Comparison of ENCODE assay signal across 8 cellular contexts in genomic region chr4:176321589-176321988, GRCh38. TPM values are rescaled to one million over a fixed set of nuclear protein-coding genes. Genes with fewer than 3 reads are reported as not detected.
DNase-seq lines count a peak whose midpoint lies in the region; ATAC-seq and TF ChIP-seq lines count a peak whose summit lies in the region.

No MANE protein-coding gene starts in this region.

- no peak overlapping the region for H3K23ac ChIP-seq in mesenchymal stem cell (ENCODE audit: low read length in 2 of 2)

- H2AFZ ChIP-seq in HCT116 (ENCODE audit: low read depth, low read length, poor library complexity, severe bottlenecking) = no peak overlapping the region
- H2AFZ ChIP-seq in mesenchymal stem cell (ENCODE audit: low read depth, low read length) = no peak overlapping the region

- no peaks in the 10 kb centered on the region for H3K9me2 ChIP-seq in HCT116 (ENCODE audit: insufficient read depth)

- no peak overlapping the region for H4K91ac ChIP-seq in mesenchymal stem cell (ENCODE audit: low read length)

- H3K9ac ChIP-seq in HCT116 (ENCODE audit: low read length) (peak overlapping the region; percentile 88; the same call in 1 of the 2 replicates), mesenchymal stem cell (ENCODE audit: low read length) (peak overlapping the region; percentile 99)

- H3K27ac ChIP-seq in 22Rv1 = peak overlapping the region; percentile 97
- H3K27ac ChIP-seq in HCT116 (ENCODE audit: low read depth, low read length) = no peak overlapping the region
- H3K27ac ChIP-seq in mesenchymal stem cell (ENCODE audit: low read length, poor library complexity, severe bottlenecking) = no peak overlapping the region

- H2BK15ac ChIP-seq in mesenchymal stem cell (ENCODE audit: low read depth, poor library complexity, severe bottlenecking) = no peak overlapping the region

- H3K9me3 ChIP-seq in HCT116 (ENCODE audit: control insufficient read depth in 1 of 2, insufficient read depth in 1 of 2, low read depth in 1 of 2, low read length in 2 of 2) (no peaks in the 10 kb centered on the region), mesenchymal stem cell (ENCODE audit: control insufficient read depth, low read length) (no peaks in the 10 kb centered on the region)

- no peak overlapping the region for H4K8ac ChIP-seq in mesenchymal stem cell (ENCODE audit: low read length)

- no peak overlapping the region for H2AK5ac ChIP-seq in mesenchymal stem cell (ENCODE audit: low read length, severe bottlenecking)

- WGBS in mesenchymal stem cell = 92% methylated on average over 4 of the region's 5 CpGs

- no peak overlapping the region for H2BK5ac ChIP-seq in mesenchymal stem cell (ENCODE audit: low read depth, low read length, poor library complexity, severe bottlenecking)

- no peak overlapping the region for H2BK120ac ChIP-seq in mesenchymal stem cell (ENCODE audit: low read depth, low read length)

- no peak overlapping the region for H3K14ac ChIP-seq in mesenchymal stem cell (ENCODE audit: low read length in 2 of 2)

- peaks cover 3% of the 10 kb centered on the region; the same call in 1 of the 2 replicates for H4K20me1 ChIP-seq in HCT116 (ENCODE audit: insufficient read depth)

- CTCF ChIA-PET in HCT116 (lab: Charles Lee) = no interaction called here

- in situ Hi-C loops in astrocyte of the cerebellum (cut with HindIII; ENCODE audit: low sequenced_read_pairs) = no loop called here

- H3K79me2 ChIP-seq in HCT116 (ENCODE audit: insufficient read depth, low read length) = peaks cover 66% of the 10 kb centered on the region

- POLR2A ChIA-PET in HCT116 (lab: Charles Lee) = no interaction called here

- peak overlapping the region in 1 of 2 experiments; percentile 66; a peak in 2 of 4 replicates for H3K4me3 ChIP-seq in HCT116 (replicated peaks in 1 of 2; ENCODE audit: low read depth in 1 of 2, low read length in 2 of 2)
- H3K4me3 ChIP-seq in astrocyte of the cerebellum (ENCODE audit: low read depth, low read length) = peak overlapping the region; percentile 56
- H3K4me3 ChIP-seq in mesenchymal stem cell (ENCODE audit: insufficient read depth in 1 of 2, low read depth in 1 of 2, low read length in 2 of 2) = peak overlapping the region in 1 of 2 experiments; percentile 94

- no TSS peak for BruUV-seq in HCT116 (replicated peaks; lab: Mats Ljungman, UMichigan)

- intact Hi-C loops in HCT116 (cut with micrococcal nuclease) = no loop called here

- H3K79me1 ChIP-seq in mesenchymal stem cell (replicated peaks; ENCODE audit: low read length, poor library complexity, severe bottlenecking) = peaks cover 2% of the 10 kb centered on the region

- H3K4ac ChIP-seq in mesenchymal stem cell (ENCODE audit: low read depth in 1 of 2, low read length in 2 of 2) = no peak overlapping the region

- H2BK12ac ChIP-seq in mesenchymal stem cell (ENCODE audit: low read length in 2 of 2) = no peak overlapping the region

- RAD21 ChIA-PET in HCT116 (lab: Charles Lee; ENCODE audit: low non-redundant PET in 1 of 2, low total read pairs in 2 of 2, uncharacterized antibody in 2 of 2, unreplicated experiment in 2 of 2) = no interaction called here

- TF ChIP-seq POLR2A in HCT116 (IDR thresholded peaks at IDR 0.05; ENCODE audit: borderline replicate concordance, extremely low read depth, insufficient read depth, insufficient read length) (no peak), GM18505 (IDR thresholded peaks at IDR 0.05; ENCODE audit: borderline replicate concordance, extremely low read depth, insufficient read depth, insufficient read length) (no peak)

- H3K27me3 ChIP-seq in HCT116 (ENCODE audit: insufficient read depth, low read length) (no peaks in the 10 kb centered on the region), mesenchymal stem cell (ENCODE audit: control insufficient read depth in 1 of 2, insufficient read depth in 1 of 2, low read length in 2 of 2) (no peaks in the 10 kb centered on the region)

- DNase-seq in HCT116 (ENCODE audit: low read depth, low spot score) (no peak), astrocyte of the cerebellum (ENCODE audit: low read depth) (no peak), mesenchymal stem cell (no peak), NCI-H187 treated with DMSO at 0.1 percent for 48 hours (lab: John Stamatoyannopoulos, UW) (no peak), NCI-H524 treated with DMSO at 0.1 percent for 48 hours (lab: John Stamatoyannopoulos, UW) (no peak), AG08396 (ENCODE audit: low spot score) (no peak)

- H3K36me3 ChIP-seq in HCT116 (ENCODE audit: control insufficient read depth in 1 of 2, insufficient read depth in 2 of 2, low read length in 2 of 2) (0 out of 4 replicates have a peak, but pooled peaks cover 0 to 2% of the 10 kb centered on the region in 2 experiments), mesenchymal stem cell (ENCODE audit: control insufficient read depth in 1 of 2, insufficient read depth in 2 of 2, low read depth in 1 of 2, low read length in 2 of 2) (no peaks in the 10 kb centered on the region)

- H3K18ac ChIP-seq in mesenchymal stem cell (ENCODE audit: low read depth in 1 of 2, low read length in 2 of 2) = no peak overlapping the region

- TF ChIP-seq CTCF in 22Rv1 (IDR thresholded peaks at IDR 0.05) = no peak
- TF ChIP-seq CTCF in HCT116 (IDR thresholded peaks at IDR 0.05 in 2 of 3, conservative IDR thresholded peaks at IDR 0.05 in 1 of 3; ENCODE audit: borderline replicate concordance in 1 of 3, insufficient read depth in 1 of 3, low read depth in 2 of 3, low read length in 2 of 3) = no peak
- TF ChIP-seq CTCF in astrocyte of the cerebellum (IDR thresholded peaks at IDR 0.05; ENCODE audit: low read depth, low read length, missing control alignments) = no peak

- H3K4me1 ChIP-seq in HCT116 (ENCODE audit: control insufficient read depth in 1 of 2, insufficient read depth in 2 of 2, low read length in 2 of 2) (peaks cover 0 to 15% of the 10 kb centered on the region in 2 experiments; a peak in 3 of 4 replicates), mesenchymal stem cell (ENCODE audit: control insufficient read depth, insufficient read depth, low read depth, low read length) (no peaks in the 10 kb centered on the region)

- TF ChIP-seq RAD21 in HCT116 (IDR thresholded peaks at IDR 0.05; ENCODE audit: low read depth) = no peak

- H3K4me2 ChIP-seq in HCT116 (ENCODE audit: low read length) (peak overlapping the region; percentile 89), mesenchymal stem cell (ENCODE audit: low read length, poor library complexity, severe bottlenecking) (peak overlapping the region; percentile 81)

- ATAC-seq in HCT116 = no peak
- no peak for ATAC-seq in GM18505 (IDR thresholded peaks at IDR 0.05; ENCODE audit: unreplicated experiment)

TF ChIP-seq in HCT116, 20 proteins besides CTCF, POLR2A, EP300 and RAD21 (continues in another document):
- TF ChIP-seq REST (IDR thresholded peaks at IDR 0.05; ENCODE audit: low read depth) (no peak), YY1 (IDR thresholded peaks at IDR 0.05; ENCODE audit: extremely low read depth, insufficient replicate concordance, low read depth, low read length) (no peak), CBX3 (IDR thresholded peaks at IDR 0.05; ENCODE audit: low read depth) (no peak), MAX (IDR thresholded peaks at IDR 0.05) (no peak), JUND (IDR thresholded peaks at IDR 0.05) (no peak), POLR2AphosphoS5 (IDR thresholded peaks at IDR 0.05; ENCODE audit: low read depth, low read length) (no peak), SP1 (IDR thresholded peaks at IDR 0.05; ENCODE audit: low read depth) (no peak), FOSL1 (IDR thresholded peaks at IDR 0.05; ENCODE audit: low read depth) (no peak), ZFX (IDR thresholded peaks at IDR 0.05) (no peak), SIN3A (IDR thresholded peaks at IDR 0.05; ENCODE audit: low read depth) (no peak), TCF7L2 (IDR thresholded peaks at IDR 0.05; ENCODE audit: borderline replicate concordance, extremely low read depth, insufficient read depth, insufficient read length) (no peak), EGR1 (IDR thresholded peaks at IDR 0.05; ENCODE audit: low read depth) (no peak), EZH2 (IDR thresholded peaks at IDR 0.05) (no peak)
- TF ChIP-seq, protein P1, sequence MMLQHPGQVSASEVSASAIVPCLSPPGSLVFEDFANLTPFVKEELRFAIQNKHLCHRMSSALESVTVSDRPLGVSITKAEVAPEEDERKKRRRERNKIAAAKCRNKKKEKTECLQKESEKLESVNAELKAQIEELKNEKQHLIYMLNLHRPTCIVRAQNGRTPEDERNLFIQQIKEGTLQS (IDR thresholded peaks at IDR 0.05) = no peak

RNA-seq across cellular contexts. Expression of gene SPCS3, which starts 1.8 kb away (rescaled TPM):
- 135 TPM for total RNA-seq in HCT116 (2021; ENCODE audit: unreplicated experiment)
- polyA plus RNA-seq in HCT116 (2012) = 43.5 and 74.6 TPM in 2 replicates
- polyA plus RNA-seq in mesenchymal stem cell (2013, experiment 1 of 2) = 77.8 TPM
- 81.6 TPM for polyA plus RNA-seq in mesenchymal stem cell (2013, experiment 2 of 2)

RNA-seq across cellular contexts. Expression of gene ASB5, which starts 52.6 kb away (rescaled TPM):
- not detected for total RNA-seq in HCT116 (2021; ENCODE audit: unreplicated experiment)
- not detected in 2 replicates for polyA plus RNA-seq in HCT116 (2012)
- polyA plus RNA-seq in mesenchymal stem cell (2013, experiment 1 of 2) = 0.03 TPM
- polyA plus RNA-seq in mesenchymal stem cell (2013, experiment 2 of 2) = 0.01 TPM
